8 cellular contexts compared by ENCODE assay signal in the genomic region with DNA sequence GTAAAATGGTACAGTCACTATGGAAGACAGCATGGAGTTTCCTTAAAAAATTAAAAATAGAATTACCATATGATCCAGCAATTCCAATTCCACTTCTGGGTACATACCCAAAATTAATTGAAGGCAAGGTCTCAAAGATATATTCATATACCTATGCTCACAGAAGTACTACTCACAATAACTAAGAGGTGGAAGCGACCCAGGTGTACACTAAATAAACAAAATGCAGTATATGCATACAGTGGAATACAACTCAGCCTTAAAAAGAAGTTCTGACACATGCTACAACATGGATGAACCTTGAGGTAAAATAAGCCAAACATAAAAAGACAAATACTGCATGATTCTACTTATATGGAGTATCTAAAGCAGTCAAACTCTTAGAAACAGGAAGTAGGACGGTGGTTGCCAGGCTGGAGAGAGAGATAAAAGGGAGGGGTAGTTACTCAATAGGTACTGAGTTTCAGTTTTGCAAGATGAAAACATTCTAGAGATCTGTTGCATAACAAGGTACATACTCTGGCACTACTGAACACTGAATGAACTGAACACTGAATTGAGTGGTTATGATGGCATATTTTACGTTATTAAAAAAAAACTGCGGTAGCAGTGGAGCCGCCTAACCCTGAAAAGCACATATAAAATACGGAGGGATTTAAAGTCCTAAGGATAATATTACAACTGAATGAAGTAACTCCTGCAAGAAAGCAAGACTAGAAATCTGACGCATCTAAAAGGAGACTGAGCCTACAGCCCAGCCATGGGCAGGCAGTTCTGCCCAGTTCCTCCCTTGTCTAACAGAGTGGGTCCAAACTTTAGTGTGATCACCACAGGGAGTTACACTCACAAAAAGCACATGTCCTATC. TPM values are rescaled to one million over a fixed set of nuclear protein-coding genes. Genes with fewer than 3 reads are reported as not detected.
DNase-seq lines count a peak whose midpoint lies in the region; ATAC-seq and TF ChIP-seq lines count a peak whose summit lies in the region.

No MANE protein-coding gene starts in this region.

- DNase-seq in G401 (ENCODE audit: low spot score) = peak; percentile 21
- DNase-seq in Kasumi-1 (lab: John Stamatoyannopoulos, UW) = peak; percentile 93 to 97
- DNase-seq in activated T-cell treated with anti-CD3 and anti-CD28 coated beads, Interleukin-2, amount 50 U/mL, for 24 hours = no peak
- DNase-seq in fibroblast of villous mesenchyme (ENCODE audit: low read depth) = peak; percentile 91
- DNase-seq in spleen = no peak
- DNase-seq in NCI-H1694 (lab: John Stamatoyannopoulos, UW) = no peak
- no peak for DNase-seq in A172 (ENCODE audit: low spot score)

- 24 to 31% (median 25%) methylated on average over 7 of the region's 7 CpGs for WGBS in spleen, 5 donors

- no peaks in the 10 kb centered on the region for H3K9me3 ChIP-seq in spleen

- H3K4me3 Mint-ChIP-seq in activated T-cell treated with anti-CD3 and anti-CD28 coated beads, Interleukin-2, amount 50 U/mL, for 24 hours = peak overlapping the region; percentile 42

- no peak for TF ChIP-seq POLR2A in spleen (IDR thresholded peaks at IDR 0.05)

- ATAC-seq in GM21619 (IDR thresholded peaks at IDR 0.05; ENCODE audit: unreplicated experiment) = peak; percentile 89

- H3K4me1 ChIP-seq in spleen = peaks cover 18 to 100% (median 62%) of the 10 kb centered on the region in 6 donors

- peak overlapping the region; percentile 87 for H3K27ac Mint-ChIP-seq in activated T-cell treated with anti-CD3 and anti-CD28 coated beads, Interleukin-2, amount 50 U/mL, for 24 hours

- peaks cover 5% of the 10 kb centered on the region for H3K36me3 Mint-ChIP-seq in activated T-cell treated with anti-CD3 and anti-CD28 coated beads, Interleukin-2, amount 50 U/mL, for 24 hours (ENCODE audit: low read depth)

- H3K27me3 Mint-ChIP-seq in activated T-cell treated with anti-CD3 and anti-CD28 coated beads, Interleukin-2, amount 50 U/mL, for 24 hours = no peaks in the 10 kb centered on the region

- in situ Hi-C loops in G401 (cut with HindIII; ENCODE audit: low sequenced_read_pairs) = no loop called here

- intact Hi-C loops in spleen (cut with DNase I; ENCODE audit: low total_unique reads) = loop anchor here (10.0 kb wide), 1 partner anchor 55 kb away; no protein-coding TSS in a partner anchor

- peak overlapping the region; percentile 75 to 95 (median 86) for H3K27ac ChIP-seq in spleen

- H3K36me3 ChIP-seq in spleen = peaks cover 0 to 6% (median 0%) of the 10 kb centered on the region in 6 donors

- H3K27me3 ChIP-seq in spleen (replicated peaks in 1 of 7) = no peaks in the 10 kb centered on the region

- TF ChIP-seq CTCF in fibroblast of villous mesenchyme (IDR thresholded peaks at IDR 0.05; ENCODE audit: insufficient read depth, low read depth, low read length) (no peak), spleen (IDR thresholded peaks at IDR 0.05 in 8 of 11, conservative IDR thresholded peaks at IDR 0.05 in 3 of 11) (no peak)

- H3K4me3 ChIP-seq in fibroblast of villous mesenchyme (ENCODE audit: low read depth, low read length) (no peak overlapping the region), spleen (peak overlapping the region in 3 of 8 donors; percentile 5 to 50 (median 6))

- H3K9me3 Mint-ChIP-seq in activated T-cell treated with anti-CD3 and anti-CD28 coated beads, Interleukin-2, amount 50 U/mL, for 24 hours = no peaks in the 10 kb centered on the region

- H3K4me1 Mint-ChIP-seq in activated T-cell treated with anti-CD3 and anti-CD28 coated beads, Interleukin-2, amount 50 U/mL, for 24 hours (ENCODE audit: low read depth) = peaks cover 76% of the 10 kb centered on the region

RNA-seq across cellular contexts. Expression of a gene that starts 12.8 kb away (rescaled TPM):
- 56.6 and 59.9 TPM in 2 replicates for total RNA-seq in G401 (2014; rRNA removed; shearing (Covaris generic))
- 44.8 and 53.5 TPM in 2 replicates for total RNA-seq in fibroblast of villous mesenchyme
- total RNA-seq in spleen = 10 to 100 TPM; 40.4 to 60.7 (median 51.3) TPM
- polyA plus RNA-seq in spleen = 10 to 100 TPM in 2 of 3 donors, 1 to 10 TPM in 1; 9.5 to 26.0 (median 11.8) TPM
- total RNA-seq in A172 (2014; rRNA removed; shearing (Covaris generic)) = 15.6 and 22.8 TPM in 2 replicates

RNA-seq across cellular contexts. Expression of a gene that starts 21.7 kb away (rescaled TPM):
- not detected in 2 replicates for total RNA-seq in G401 (2014; rRNA removed; shearing (Covaris generic))
- under 0.01 TPM in 1 of 2 replicates, not detected in the other for total RNA-seq in fibroblast of villous mesenchyme
- not detected for total RNA-seq in spleen
- under 1 TPM in 2 of 3 donors, not detected in 1; 0.03 to 0.06 TPM for polyA plus RNA-seq in spleen
- total RNA-seq in A172 (2014; rRNA removed; shearing (Covaris generic)) = not detected in 2 replicates

RNA-seq across cellular contexts. Expression of a gene that starts 35.0 kb away (rescaled TPM):
- 28.7 and 39.0 TPM in 2 replicates for total RNA-seq in G401 (2014; rRNA removed; shearing (Covaris generic))
- total RNA-seq in fibroblast of villous mesenchyme (10.6 and 12.5 TPM in 2 replicates), spleen (10 to 100 TPM; 13.4 to 21.3 (median 16.4) TPM)
- polyA plus RNA-seq in spleen = 10 to 100 TPM; 13.2 to 17.3 (median 16.9) TPM
- total RNA-seq in A172 (2014; rRNA removed; shearing (Covaris generic)) = 12.0 and 12.8 TPM in 2 replicates

RNA-seq across cellular contexts. Expression of a gene that starts 40.7 kb away (rescaled TPM):
- total RNA-seq in G401 (2014; rRNA removed; shearing (Covaris generic)) = 0.44 TPM in 1 of 2 replicates, not detected in the other
- total RNA-seq in fibroblast of villous mesenchyme (not detected in 2 replicates), spleen (not detected)
- polyA plus RNA-seq in spleen = not detected
- total RNA-seq in A172 (2014; rRNA removed; shearing (Covaris generic)) = not detected in 2 replicates

Comparison
In these comparisons a context has a peak if more than half of its experiments do, and no peak if none do; other contexts are left out.
1. DNase-seq: peak in G401 (single experiment), Kasumi-1 (2 of 2) and fibroblast of villous mesenchyme (single experiment); none in activated T-cell treated with anti-CD3 and anti-CD28 coated beads, Interleukin-2, amount 50 U/mL, for 24 hours (single experiment), spleen (single experiment), NCI-H1694 (single experiment) and A172 (single experiment).